8 cellular contexts compared by ENCODE assay signal in genomic region chr4:148441624-148441985, GRCh38. TPM values are rescaled to one million over a fixed set of nuclear protein-coding genes. Genes with fewer than 3 reads are reported as not detected.
DNase-seq lines count a peak whose midpoint lies in the region; ATAC-seq lines count a peak whose summit lies in the region.

No MANE protein-coding gene starts in this region.

- CTCF ChIA-PET in activated CD4-positive, alpha-beta memory T cell treated with anti-CD3 and anti-CD28 coated beads, Interleukin-2, amount 10 ng/mL, durations not matched to agents 7 days and 5 days (lab: Charles Lee): no interaction called here

- H3K4me3 ChIP-seq in H7 (ENCODE audit: insufficient read depth, low read depth, low read length) (peak overlapping the region; percentile 68), iPS-11a (ENCODE audit: low read depth, low read length) (peak overlapping the region; percentile 67), skin epidermis (peak overlapping the region; percentile 67 to 85 (median 73))

- H3K27ac Mint-ChIP-seq in activated CD4-positive, alpha-beta memory T cell treated with anti-CD3 and anti-CD28 coated beads, Interleukin-2, amount 10 ng/mL, durations not matched to agents 7 days and 5 days: no peak overlapping the region

- H3K27ac ChIP-seq in skin epidermis: peak overlapping the region in 16 of 21 experiments; percentile 2 to 95 (median 80)

- DNase-seq in H7 (peak; percentile 19), KBM-7 (no peak)
- DNase-seq in activated CD4-positive, alpha-beta memory T cell treated with anti-CD3 and anti-CD28 coated beads, Interleukin-2, amount 10 ng/mL, durations not matched to agents 7 days and 5 days: no peak

- in situ Hi-C loops in KBM-7 (cut with MboI; ENCODE audit: low pct_unique_long_range_greater_than_20kb, low sequenced_read_pairs): no loop called here

- H3K4me3 Mint-ChIP-seq in activated CD4-positive, alpha-beta memory T cell treated with anti-CD3 and anti-CD28 coated beads, Interleukin-2, amount 10 ng/mL, durations not matched to agents 7 days and 5 days: peak overlapping the region; percentile 90

- H3K9me3 Mint-ChIP-seq in activated CD4-positive, alpha-beta memory T cell treated with anti-CD3 and anti-CD28 coated beads, Interleukin-2, amount 10 ng/mL, durations not matched to agents 7 days and 5 days: no peaks in the 10 kb centered on the region

- peaks cover 15% of the 10 kb centered on the region for H3K4me1 Mint-ChIP-seq in activated CD4-positive, alpha-beta memory T cell treated with anti-CD3 and anti-CD28 coated beads, Interleukin-2, amount 10 ng/mL, durations not matched to agents 7 days and 5 days

- H3K36me3 Mint-ChIP-seq in activated CD4-positive, alpha-beta memory T cell treated with anti-CD3 and anti-CD28 coated beads, Interleukin-2, amount 10 ng/mL, durations not matched to agents 7 days and 5 days (ENCODE audit: low read depth): no peaks in the 10 kb centered on the region

- POLR2A ChIA-PET in activated CD4-positive, alpha-beta memory T cell treated with anti-CD3 and anti-CD28 coated beads, Interleukin-2, amount 10 ng/mL, durations not matched to agents 7 days and 5 days (lab: Charles Lee): interaction anchor here (1.0 to 1.5 kb wide), 3 partner anchors 13 to 709 kb away, joined by 3 read pairs; partner anchors contain the start of gene ARHGAP10

- peaks cover 53% of the 10 kb centered on the region for H3K27me3 ChIP-seq in H7 (ENCODE audit: control insufficient read depth, insufficient read depth, low read length)

- H3K36me3 ChIP-seq in H7 (replicated peaks; ENCODE audit: control insufficient read depth, insufficient read depth, low read length): no peaks in the 10 kb centered on the region

- peaks cover 27% of the 10 kb centered on the region for H3K27me3 Mint-ChIP-seq in activated CD4-positive, alpha-beta memory T cell treated with anti-CD3 and anti-CD28 coated beads, Interleukin-2, amount 10 ng/mL, durations not matched to agents 7 days and 5 days

- ATAC-seq in HG03354 (IDR thresholded peaks at IDR 0.05; ENCODE audit: poor library complexity, severe bottlenecking, unreplicated experiment): no peak
- no peak for ATAC-seq in HG03280 (IDR thresholded peaks at IDR 0.05; ENCODE audit: unreplicated experiment)
- no peak for ATAC-seq in GM21786 (IDR thresholded peaks at IDR 0.05; ENCODE audit: unreplicated experiment)

RNA-seq across cellular contexts. Expression of gene NR3C2, which starts 0.6 kb away (rescaled TPM):
- 0.22 and 0.55 TPM in 2 replicates for total RNA-seq in H7 (2014; rRNA removed; shearing (Covaris generic))
- 1 to 10 TPM; 4.1 to 5.0 TPM for total RNA-seq in activated CD4-positive, alpha-beta memory T cell treated with anti-CD3 and anti-CD28 coated beads, Interleukin-2, amount 10 ng/mL, durations not matched to agents 7 days and 5 days
